ENCODE assay signal across 8 cellular contexts in the genomic region with DNA sequence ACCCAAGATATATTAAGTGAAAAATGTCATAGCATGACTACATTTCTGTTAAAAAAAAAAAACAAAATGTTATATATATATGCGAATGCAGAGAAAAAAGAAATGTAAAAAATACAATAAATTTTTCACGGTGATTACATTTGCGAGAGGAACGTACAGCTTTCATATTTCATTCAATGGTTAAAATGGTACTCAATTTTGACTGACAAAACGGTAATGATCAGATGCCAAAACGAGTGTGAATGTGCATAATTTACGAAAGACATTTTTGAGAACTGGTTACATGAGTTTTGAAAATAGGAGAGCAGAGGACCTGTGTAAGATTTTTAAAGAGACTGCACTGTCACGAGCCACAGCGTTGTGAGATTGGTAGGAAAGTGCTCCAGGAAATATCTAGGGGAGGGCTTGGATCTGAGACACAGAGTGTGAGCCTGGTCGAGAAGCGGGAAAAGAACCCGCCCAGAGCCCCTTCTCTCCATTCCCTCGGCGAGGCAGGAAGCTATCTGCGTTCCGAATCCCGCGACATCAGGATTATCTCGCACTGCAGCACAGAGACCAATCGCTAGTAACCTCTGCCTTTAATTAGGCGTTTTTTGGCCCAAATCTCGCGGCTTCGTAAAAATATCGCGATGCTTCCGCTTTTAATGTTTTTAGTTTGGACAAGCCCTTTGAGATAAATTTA. TPM values are rescaled to one million over a fixed set of nuclear protein-coding genes. Genes with fewer than 3 reads are reported as not detected.
A peak's percentile ranks its signal among the peaks of the same experiment; 100 is the strongest.
DNase-seq lines count a peak whose midpoint lies in the region; ATAC-seq lines count a peak whose summit lies in the region.

No MANE protein-coding gene starts in this region.

- DNase-seq in NCI-H526 treated with DMSO at 0.1 percent for 48 hours (lab: John Stamatoyannopoulos, UW) (peak; percentile 89), left lobe of liver (ENCODE audit: low spot score) (peak; percentile 88)
- DNase-seq in activated CD4-positive, alpha-beta T cell treated with anti-CD3 and anti-CD28 coated beads, Interleukin-2, amount 10 ng/mL, durations not matched to agents 7 days and 5 days = peak; percentile 95
- DNase-seq in stimulated activated CD4-positive, alpha-beta T cell treated with anti-CD3 and anti-CD28 coated beads, Interleukin-2, amount 100 ng/mL, for 24 hours = peak; percentile 88 to 90

- peaks cover 4% of the 10 kb centered on the region for H3K36me3 Mint-ChIP-seq in activated CD4-positive, alpha-beta T cell treated with anti-CD3 and anti-CD28 coated beads, Interleukin-2, amount 10 ng/mL, durations not matched to agents 7 days and 5 days (ENCODE audit: low read depth)
- peaks cover 30% of the 10 kb centered on the region for H3K36me3 Mint-ChIP-seq in dendritic cell treated with granulocyte-macrophage colony-stimulating factor and Interleukin-4, amounts not matched to agents 40 ng/mL and 50 ng/mL, for 4 days (ENCODE audit: low read depth)

- POLR2A ChIA-PET in activated CD4-positive, alpha-beta T cell treated with anti-CD3 and anti-CD28 coated beads, Interleukin-2, amount 10 ng/mL, durations not matched to agents 7 days and 5 days (lab: Charles Lee) = interaction anchor here (0.6 to 1.0 kb wide), 2 partner anchors 10 to 39 kb away, joined by 3 to 9 read pairs; no protein-coding TSS in a partner anchor

- peak overlapping the region; percentile 98 for H3K4me3 Mint-ChIP-seq in activated CD4-positive, alpha-beta T cell treated with anti-CD3 and anti-CD28 coated beads, Interleukin-2, amount 10 ng/mL, durations not matched to agents 7 days and 5 days
- H3K4me3 Mint-ChIP-seq in dendritic cell treated with granulocyte-macrophage colony-stimulating factor and Interleukin-4, amounts not matched to agents 40 ng/mL and 50 ng/mL, for 4 days = peak overlapping the region; percentile 90

- peak overlapping the region; percentile 89 to 97 (median 95) for H3K9ac ChIP-seq in BLaER1 treated with 17β-estradiol and CSF1 and Interleukin-3, amounts not matched to agents 10 nM and 100 nM

- H3K4me1 ChIP-seq in BLaER1 treated with 17β-estradiol and CSF1 and Interleukin-3, amounts not matched to agents 10 nM and 100 nM = peaks cover 2 to 26% (median 15%) of the 10 kb centered on the region in 10 experiments; a peak in 18 of 20 replicates

- no peaks in the 10 kb centered on the region; a peak in 1 of 22 replicates for H4K20me1 ChIP-seq in BLaER1 treated with 17β-estradiol and CSF1 and Interleukin-3, amounts not matched to agents 10 nM and 100 nM

- H3K27me3 ChIP-seq in BLaER1 treated with 17β-estradiol and CSF1 and Interleukin-3, amounts not matched to agents 10 nM and 100 nM = no peaks in the 10 kb centered on the region

- H3K4me2 ChIP-seq in BLaER1 treated with 17β-estradiol and CSF1 and Interleukin-3, amounts not matched to agents 10 nM and 100 nM = peak overlapping the region; percentile 61 to 95 (median 82)

- H3K27ac ChIP-seq in BLaER1 treated with 17β-estradiol and CSF1 and Interleukin-3, amounts not matched to agents 10 nM and 100 nM = peak overlapping the region; percentile 87 to 98 (median 96)

- intact Hi-C loops in dendritic cell treated with granulocyte-macrophage colony-stimulating factor and Interleukin-4, amounts not matched to agents 40 ng/mL and 50 ng/mL, for 4 days (cut with micrococcal nuclease) = loop anchor here (1.0 to 2.0 kb wide), 2 partner anchors 28 to 46 kb away; no protein-coding TSS in a partner anchor

- H3K4me3 ChIP-seq in BLaER1 treated with 17β-estradiol and CSF1 and Interleukin-3, amounts not matched to agents 10 nM and 100 nM = peak overlapping the region; percentile 67 to 81 (median 74)

- H3K27ac Mint-ChIP-seq in activated CD4-positive, alpha-beta T cell treated with anti-CD3 and anti-CD28 coated beads, Interleukin-2, amount 10 ng/mL, durations not matched to agents 7 days and 5 days = peak overlapping the region; percentile 100
- peak overlapping the region; percentile 99 for H3K27ac Mint-ChIP-seq in dendritic cell treated with granulocyte-macrophage colony-stimulating factor and Interleukin-4, amounts not matched to agents 40 ng/mL and 50 ng/mL, for 4 days

- ATAC-seq in GM19324 (IDR thresholded peaks at IDR 0.05; ENCODE audit: low FRiP score, unreplicated experiment) (peak; percentile 70), HG03469 (IDR thresholded peaks at IDR 0.05; ENCODE audit: unreplicated experiment) (peak; percentile 52), left lobe of liver (peak; percentile 75)

- peaks cover 2% of the 10 kb centered on the region for H3K27me3 Mint-ChIP-seq in activated CD4-positive, alpha-beta T cell treated with anti-CD3 and anti-CD28 coated beads, Interleukin-2, amount 10 ng/mL, durations not matched to agents 7 days and 5 days
- peaks cover 8% of the 10 kb centered on the region for H3K27me3 Mint-ChIP-seq in dendritic cell treated with granulocyte-macrophage colony-stimulating factor and Interleukin-4, amounts not matched to agents 40 ng/mL and 50 ng/mL, for 4 days

- CTCF ChIA-PET in activated CD4-positive, alpha-beta T cell treated with anti-CD3 and anti-CD28 coated beads, Interleukin-2, amount 10 ng/mL, durations not matched to agents 7 days and 5 days (lab: Charles Lee) = interaction anchor here (0.8 to 1.7 kb wide), 11 partner anchors 9 to 999 kb away, joined by 3 to 8 read pairs (median 4); a partner anchor contains a TSS

- H3K4me1 Mint-ChIP-seq in activated CD4-positive, alpha-beta T cell treated with anti-CD3 and anti-CD28 coated beads, Interleukin-2, amount 10 ng/mL, durations not matched to agents 7 days and 5 days = peaks cover 23% of the 10 kb centered on the region
- peaks cover 27% of the 10 kb centered on the region for H3K4me1 Mint-ChIP-seq in dendritic cell treated with granulocyte-macrophage colony-stimulating factor and Interleukin-4, amounts not matched to agents 40 ng/mL and 50 ng/mL, for 4 days (ENCODE audit: low read depth)

- H3K9me3 Mint-ChIP-seq in activated CD4-positive, alpha-beta T cell treated with anti-CD3 and anti-CD28 coated beads, Interleukin-2, amount 10 ng/mL, durations not matched to agents 7 days and 5 days = no peaks in the 10 kb centered on the region
- no peaks in the 10 kb centered on the region for H3K9me3 Mint-ChIP-seq in dendritic cell treated with granulocyte-macrophage colony-stimulating factor and Interleukin-4, amounts not matched to agents 40 ng/mL and 50 ng/mL, for 4 days

- H3K36me3 ChIP-seq in BLaER1 treated with 17β-estradiol and CSF1 and Interleukin-3, amounts not matched to agents 10 nM and 100 nM = peaks cover 4 to 14% (median 11%) of the 10 kb centered on the region in 11 experiments; a peak in 17 of 22 replicates

- peaks cover 0 to 10% (median 5%) of the 10 kb centered on the region in 11 experiments; a peak in 8 of 22 replicates for H3K9me3 ChIP-seq in BLaER1 treated with 17β-estradiol and CSF1 and Interleukin-3, amounts not matched to agents 10 nM and 100 nM (replicated peaks in 1 of 11)

RNA-seq across cellular contexts. Expression of a gene that starts 28.5 kb away (rescaled TPM):
- 10 to 100 TPM; 63.1 to 66.6 TPM for total RNA-seq in activated CD4-positive, alpha-beta T cell treated with anti-CD3 and anti-CD28 coated beads, Interleukin-2, amount 10 ng/mL, durations not matched to agents 7 days and 5 days
- 34.3 TPM for total RNA-seq in left lobe of liver

Comparison
In these comparisons a context has a peak if more than half of its experiments do, and no peak if none do; other contexts are left out.
1. Peak in every context shown above with its lines: DNase-seq, ATAC-seq, H3K4me3 ChIP-seq and H3K27ac ChIP-seq.